ENCODE assay signal across 27 cellular contexts in the genomic region with DNA sequence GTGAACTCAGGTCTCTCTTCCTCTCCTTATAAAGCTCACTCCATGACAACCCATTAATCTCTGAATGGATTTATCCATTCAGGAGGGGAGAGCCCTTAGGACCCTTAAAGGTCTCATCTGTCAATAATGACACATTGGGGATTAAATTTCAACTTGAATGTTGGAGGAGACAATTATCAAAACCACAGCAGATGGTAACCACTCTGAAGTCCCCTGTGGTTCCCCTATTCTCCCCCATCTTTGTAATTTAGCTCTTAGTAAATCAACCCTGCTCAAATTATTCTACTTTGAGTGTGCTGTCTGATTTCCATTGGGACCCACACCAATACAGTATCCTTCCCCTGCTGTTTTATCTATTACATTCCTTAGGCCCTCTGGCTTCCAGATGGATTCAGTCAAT.
DNase-seq lines count a peak whose midpoint lies in the region; ATAC-seq, FAIRE-seq and TF ChIP-seq lines count a peak whose summit lies in the region.
"Had no signal": no experiment of that assay in that cellular context is flagged by ENCODE, and none has a peak within 500 bp of the region (broad histone marks: within the 10 kb centered on the region; RNA-seq: fewer than 3 reads in every experiment).

No MANE protein-coding gene starts in this region.

- H3K4me1 Mint-ChIP-seq in activated T-helper 2 cell treated with anti-CD3 and anti-CD28 coated beads, Interferon-gamma antibody, Interleukin-2, Interleukin-4, amounts not matched to agents 10 μg/mL and 5 μg/mL and 100 μg/mL, durations not matched to agents 14 hours and 24 hours and 36 hours (ENCODE audit: low read depth) = peaks cover 23% of the 10 kb centered on the region
- H3K4me1 Mint-ChIP-seq: naive thymus-derived CD8-positive, alpha-beta T cell had no signal

- no peak overlapping the region for H3K27ac Mint-ChIP-seq in activated T-helper 2 cell treated with anti-CD3 and anti-CD28 coated beads, Interferon-gamma antibody, Interleukin-2, Interleukin-4, amounts not matched to agents 10 μg/mL and 5 μg/mL and 100 μg/mL, durations not matched to agents 14 hours and 24 hours and 36 hours
- H3K27ac Mint-ChIP-seq: activated naive CD4-positive, alpha-beta T cell treated with anti-CD3 and anti-CD28 coated beads, Interleukin-2, amount 50 U/mL, for 72 hours; CD4-positive, alpha-beta memory T cell; endodermal cell; mesothelial cell of epicardium; naive thymus-derived CD8-positive, alpha-beta T cell; WTC11 had no signal

- no peaks in the 10 kb centered on the region for H3K27me3 ChIP-seq in brain microvascular endothelial cell (replicated peaks)
- H3K27me3 ChIP-seq: upper lobe of left lung had no signal

- no peak overlapping the region for H3K4me3 Mint-ChIP-seq in activated T-helper 2 cell treated with anti-CD3 and anti-CD28 coated beads, Interferon-gamma antibody, Interleukin-2, Interleukin-4, amounts not matched to agents 10 μg/mL and 5 μg/mL and 100 μg/mL, durations not matched to agents 14 hours and 24 hours and 36 hours (ENCODE audit: low read depth)
- H3K4me3 Mint-ChIP-seq: CD4-positive, alpha-beta memory T cell; endodermal cell; mesothelial cell of epicardium; naive thymus-derived CD8-positive, alpha-beta T cell; WTC11 had no signal

- H3K27ac ChIP-seq in brain microvascular endothelial cell = peak overlapping the region; percentile 100
- H3K27ac ChIP-seq: 22Rv1 had no signal

- no peak for ATAC-seq in HG03135 (IDR thresholded peaks at IDR 0.05; ENCODE audit: unreplicated experiment)
- ATAC-seq: activated naive CD4-positive, alpha-beta T cell treated with anti-CD3 and anti-CD28 coated beads, Interleukin-2, amount 50 U/mL, for 72 hours; left ventricle myocardium superior; naive thymus-derived CD8-positive, alpha-beta T cell; WTC11 had no signal

- in situ Hi-C loops in brain microvascular endothelial cell (cut with HindIII; ENCODE audit: low pct_ligation_motif_present, low sequenced_read_pairs) = no loop called here

- H3K9me3 Mint-ChIP-seq in activated T-helper 2 cell treated with anti-CD3 and anti-CD28 coated beads, Interferon-gamma antibody, Interleukin-2, Interleukin-4, amounts not matched to agents 10 μg/mL and 5 μg/mL and 100 μg/mL, durations not matched to agents 14 hours and 24 hours and 36 hours = no peaks in the 10 kb centered on the region
- H3K9me3 Mint-ChIP-seq: activated naive CD4-positive, alpha-beta T cell treated with anti-CD3 and anti-CD28 coated beads, Interleukin-2, amount 50 U/mL, for 72 hours had no signal

- H3K36me3 ChIP-seq in brain microvascular endothelial cell (replicated peaks) = no peaks in the 10 kb centered on the region
- H3K36me3 ChIP-seq: upper lobe of left lung had no signal

- no peak for TF ChIP-seq CTCF in brain microvascular endothelial cell (IDR thresholded peaks at IDR 0.05; ENCODE audit: low read depth, low read length, missing control alignments)

- DNase-seq in DMS53 (lab: John Stamatoyannopoulos, UW) (peak; percentile 44), DMS53 treated with DMSO at 0.1 percent for 48 hours (lab: John Stamatoyannopoulos, UW; ENCODE audit: unreplicated experiment) (no peak), NCI-H1436 treated with DMSO at 0.1 percent for 48 hours (lab: John Stamatoyannopoulos, UW) (peak; percentile 77), NCI-H69 (lab: John Stamatoyannopoulos, UW) (peak; percentile 98), brain microvascular endothelial cell (no peak), urothelium cell line (ENCODE audit: low spot score) (no peak)
- no peak for DNase-seq in activated T-helper 2 cell treated with anti-CD3 and anti-CD28 coated beads, Interferon-gamma antibody, Interleukin-2, Interleukin-4, amounts not matched to agents 10 μg/mL and 5 μg/mL and 100 μg/mL, durations not matched to agents 14 hours and 24 hours and 36 hours (ENCODE audit: low spot score)
- DNase-seq: aorta; CD4-positive, alpha-beta memory T cell; cortex of kidney; endodermal cell; Kasumi-1; left ventricle myocardium superior; naive thymus-derived CD8-positive, alpha-beta T cell; Right ventricle myocardium superior; stimulated activated CD4-positive, alpha-beta T cell treated with anti-CD3 and anti-CD28 coated beads, Interleukin-1b, Interleukin-23, amount 100 ng/mL, for 48 hours; SW 1271; T1000; upper lobe of left lung had no signal

- H3K36me3 Mint-ChIP-seq in activated T-helper 2 cell treated with anti-CD3 and anti-CD28 coated beads, Interferon-gamma antibody, Interleukin-2, Interleukin-4, amounts not matched to agents 10 μg/mL and 5 μg/mL and 100 μg/mL, durations not matched to agents 14 hours and 24 hours and 36 hours (ENCODE audit: low read depth) = no peaks in the 10 kb centered on the region
- H3K36me3 Mint-ChIP-seq: CD4-positive, alpha-beta memory T cell; naive thymus-derived CD8-positive, alpha-beta T cell; WTC11 had no signal

- H3K4me3 ChIP-seq in brain microvascular endothelial cell (ENCODE audit: low read depth, low read length) = no peak overlapping the region
- H3K4me3 ChIP-seq: skin epidermis, upper lobe of left lung had no signal

- intact Hi-C loops in activated T-helper 2 cell treated with anti-CD3 and anti-CD28 coated beads, Interferon-gamma antibody, Interleukin-2, Interleukin-4, amounts not matched to agents 10 μg/mL and 5 μg/mL and 100 μg/mL, durations not matched to agents 14 hours and 24 hours and 36 hours (cut with micrococcal nuclease) = loop anchor here (10.0 kb wide), 1 partner anchor 49 kb away; no protein-coding TSS in a partner anchor

- peaks cover 3% of the 10 kb centered on the region for H3K27me3 Mint-ChIP-seq in activated T-helper 2 cell treated with anti-CD3 and anti-CD28 coated beads, Interferon-gamma antibody, Interleukin-2, Interleukin-4, amounts not matched to agents 10 μg/mL and 5 μg/mL and 100 μg/mL, durations not matched to agents 14 hours and 24 hours and 36 hours (ENCODE audit: low read depth)

- FAIRE-seq in urothelium cell line (lab: Jason Lieb, UNC) = no peak
- FAIRE-seq: H1, islet of Langerhans had no signal

Comparison
In these comparisons a context has a peak if more than half of its experiments do, and no peak if none do; other contexts are left out.
1. DNase-seq: peak in DMS53 (single experiment), NCI-H1436 treated with DMSO at 0.1 percent for 48 hours (single experiment) and NCI-H69 (single experiment); none in DMS53 treated with DMSO at 0.1 percent for 48 hours (single experiment), brain microvascular endothelial cell (single experiment), activated T-helper 2 cell treated with anti-CD3 and anti-CD28 coated beads, Interferon-gamma antibody, Interleukin-2, Interleukin-4, amounts not matched to agents 10 μg/mL and 5 μg/mL and 100 μg/mL, durations not matched to agents 14 hours and 24 hours and 36 hours (single experiment) and urothelium cell line (single experiment).